ENCODE assay signal across 19 cellular contexts in the genomic region with DNA sequence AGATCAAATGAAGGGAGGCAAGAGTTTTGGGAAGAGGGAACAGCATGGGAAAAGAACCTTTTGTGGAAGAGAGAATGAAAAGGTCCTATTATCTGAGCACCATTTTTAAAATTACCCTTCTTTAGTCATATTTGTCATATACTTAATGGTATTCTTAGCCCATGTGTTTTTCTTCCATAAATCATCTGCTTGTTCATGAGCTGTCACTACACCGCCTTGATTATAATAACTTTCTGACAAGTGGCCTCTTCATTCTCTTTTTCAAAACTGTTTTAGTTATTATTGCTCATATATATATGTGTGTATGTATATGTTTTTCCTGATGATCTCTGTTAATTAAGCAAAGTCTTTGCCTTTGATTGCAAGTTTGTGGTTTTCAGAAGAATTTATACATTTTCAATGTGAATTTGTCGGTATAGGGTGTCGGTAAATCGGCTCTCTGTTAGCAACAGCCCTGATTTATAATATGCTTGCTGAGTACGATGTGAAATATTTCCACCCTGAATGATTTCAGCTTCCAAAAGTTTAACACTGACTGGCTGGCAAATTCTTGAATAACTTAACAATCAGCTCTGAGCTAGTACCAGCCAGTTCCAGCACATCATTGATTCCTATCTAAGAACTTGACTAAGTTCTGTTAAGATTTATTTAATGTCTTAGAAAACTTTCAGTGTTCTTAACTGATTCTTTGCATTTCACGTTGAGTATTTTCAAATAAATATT. TPM values are rescaled to one million over a fixed set of nuclear protein-coding genes. Genes with fewer than 3 reads are reported as not detected.
DNase-seq lines count a peak whose midpoint lies in the region; ATAC-seq and TF ChIP-seq lines count a peak whose summit lies in the region.
"Had no signal": no experiment of that assay in that cellular context is flagged by ENCODE, and none has a peak within 500 bp of the region (broad histone marks: within the 10 kb centered on the region; RNA-seq: fewer than 3 reads in every experiment).

No MANE protein-coding gene starts in this region.

- no peak overlapping the region for H3K9ac ChIP-seq in HCT116 (ENCODE audit: low read length)
- H3K9ac ChIP-seq: BLaER1 had no signal

- peak overlapping the region; percentile 4 for H2AFZ ChIP-seq in HCT116 (ENCODE audit: low read depth, low read length, poor library complexity, severe bottlenecking)

- no peaks in the 10 kb centered on the region for H3K9me3 Mint-ChIP-seq in chondrocyte (ENCODE audit: low read depth)
- H3K9me3 Mint-ChIP-seq: CD14-positive monocyte; CD4-positive, alpha-beta memory T cell; HFFc6 had no signal

- intact Hi-C loops in HCT116 (cut with micrococcal nuclease), result no loop called here

- no peaks in the 10 kb centered on the region for H3K36me3 ChIP-seq in HCT116 (ENCODE audit: control insufficient read depth in 1 of 2, insufficient read depth in 2 of 2, low read length in 2 of 2)
- H3K36me3 ChIP-seq in thoracic aorta, result no peaks in the 10 kb centered on the region
- H3K36me3 ChIP-seq: BLaER1 had no signal

- H3K79me2 ChIP-seq in HCT116 (ENCODE audit: insufficient read depth, low read length), result no peaks in the 10 kb centered on the region

- POLR2A ChIA-PET in HCT116 (lab: Charles Lee), result no interaction called here

- H3K4me3 Mint-ChIP-seq in chondrocyte (ENCODE audit: unreplicated experiment), result peak overlapping the region; percentile 14
- H3K4me3 Mint-ChIP-seq: CD14-positive monocyte; CD4-positive, alpha-beta memory T cell; HFFc6 had no signal

- RAD21 ChIA-PET in HCT116 (lab: Charles Lee; ENCODE audit: low non-redundant PET in 1 of 2, low total read pairs in 2 of 2, uncharacterized antibody in 2 of 2, unreplicated experiment in 2 of 2), result no interaction called here

- no peak overlapping the region for H3K27ac Mint-ChIP-seq in chondrocyte (ENCODE audit: unreplicated experiment)
- H3K27ac Mint-ChIP-seq: CD14-positive monocyte; CD4-positive, alpha-beta memory T cell; HFFc6 had no signal

- H3K4me2 ChIP-seq in HCT116 (ENCODE audit: low read length), result no peak overlapping the region
- H3K4me2 ChIP-seq: A549, BLaER1 had no signal

- BruUV-seq in HCT116 (replicated peaks; lab: Mats Ljungman, UMichigan), result no TSS peak

- no peak for TF ChIP-seq POLR2A in HCT116 (IDR thresholded peaks at IDR 0.05; ENCODE audit: borderline replicate concordance, extremely low read depth, insufficient read depth, insufficient read length)

- no peaks in the 10 kb centered on the region for H3K36me3 Mint-ChIP-seq in chondrocyte (ENCODE audit: low read depth)
- H3K36me3 Mint-ChIP-seq: CD14-positive monocyte; CD4-positive, alpha-beta memory T cell had no signal

- CTCF ChIA-PET in HCT116 (lab: Charles Lee), result interaction anchor here (1.4 kb wide), 1 partner anchor 18 kb away, joined by 3 read pairs; no protein-coding TSS in a partner anchor

- no peak for TF ChIP-seq CTCF in HCT116 (IDR thresholded peaks at IDR 0.05 in 2 of 3, conservative IDR thresholded peaks at IDR 0.05 in 1 of 3; ENCODE audit: borderline replicate concordance in 1 of 3, insufficient read depth in 1 of 3, low read depth in 2 of 3, low read length in 2 of 3)
- TF ChIP-seq CTCF in chondrocyte (IDR thresholded peaks at IDR 0.05), result no peak
- no peak for TF ChIP-seq CTCF in thoracic aorta (IDR thresholded peaks at IDR 0.05)

- ATAC-seq in HCT116, result no peak
- no peak for ATAC-seq in thoracic aorta (ENCODE audit: insufficient number of reproducible peaks, low FRiP score, low read depth)
- ATAC-seq in GM19324 (IDR thresholded peaks at IDR 0.05; ENCODE audit: low FRiP score, unreplicated experiment), result no peak
- ATAC-seq: A549 had no signal

- H3K27me3 Mint-ChIP-seq in chondrocyte (ENCODE audit: low read depth), result no peaks in the 10 kb centered on the region

- no peak for TF ChIP-seq RAD21 in HCT116 (IDR thresholded peaks at IDR 0.05; ENCODE audit: low read depth)

- H3K27ac ChIP-seq in HCT116 (ENCODE audit: low read depth, low read length), result no peak overlapping the region
- peak overlapping the region; percentile 33 to 77 for H3K27ac ChIP-seq in thoracic aorta
- H3K27ac ChIP-seq: 22Rv1, A549, BLaER1 had no signal

- H3K4me3 ChIP-seq in HCT116 (replicated peaks in 1 of 2; ENCODE audit: low read depth in 1 of 2, low read length in 2 of 2) (no peak overlapping the region), thoracic aorta (peak overlapping the region; percentile 9)
- H3K4me3 ChIP-seq: A549, BLaER1 had no signal

- H3K4me1 ChIP-seq in HCT116 (ENCODE audit: control insufficient read depth in 1 of 2, insufficient read depth in 2 of 2, low read length in 2 of 2), result no peaks in the 10 kb centered on the region
- H3K4me1 ChIP-seq in thoracic aorta (ENCODE audit: control insufficient read depth in 1 of 2, low read depth in 2 of 2), result peaks cover 27 to 58% of the 10 kb centered on the region in 2 donors
- H3K4me1 ChIP-seq: A549 had no signal

- H4K20me1 ChIP-seq in HCT116 (ENCODE audit: insufficient read depth), result no peaks in the 10 kb centered on the region

- no peaks in the 10 kb centered on the region for H3K27me3 ChIP-seq in HCT116 (ENCODE audit: insufficient read depth, low read length)
- no peaks in the 10 kb centered on the region for H3K27me3 ChIP-seq in thoracic aorta (replicated peaks; ENCODE audit: insufficient read depth)
- H3K27me3 ChIP-seq: BLaER1 had no signal

- H3K4me1 Mint-ChIP-seq in chondrocyte (ENCODE audit: low read depth), result peaks cover 17% of the 10 kb centered on the region

- no peaks in the 10 kb centered on the region for H3K9me2 ChIP-seq in HCT116 (ENCODE audit: insufficient read depth)

- no peaks in the 10 kb centered on the region for H3K9me3 ChIP-seq in HCT116 (ENCODE audit: control insufficient read depth in 1 of 2, insufficient read depth in 1 of 2, low read depth in 1 of 2, low read length in 2 of 2)
- no peaks in the 10 kb centered on the region for H3K9me3 ChIP-seq in thoracic aorta
- H3K9me3 ChIP-seq: A549, BLaER1 had no signal

- no peak for DNase-seq in HCT116 (ENCODE audit: low read depth, low spot score)
- DNase-seq in amniotic epithelial cell (ENCODE audit: low read depth), result peak; percentile 12
- DNase-seq in chondrocyte (ENCODE audit: low spot score), result no peak
- DNase-seq in thoracic aorta (ENCODE audit: low spot score), result no peak
- DNase-seq in NCI-H2029 (lab: John Stamatoyannopoulos, UW), result no peak
- DNase-seq in HCEC 1CT, result no peak
- DNase-seq: CD4-positive, alpha-beta memory T cell; DMS79 treated with DMSO at 0.1 percent for 48 hours; GF-D8; GOT3; H7; HFFc6; IMR-90; KBM-7 had no signal

TF ChIP-seq in HCT116, 20 proteins besides CTCF, POLR2A, EP300 and RAD21:
- TF ChIP-seq, protein P1, sequence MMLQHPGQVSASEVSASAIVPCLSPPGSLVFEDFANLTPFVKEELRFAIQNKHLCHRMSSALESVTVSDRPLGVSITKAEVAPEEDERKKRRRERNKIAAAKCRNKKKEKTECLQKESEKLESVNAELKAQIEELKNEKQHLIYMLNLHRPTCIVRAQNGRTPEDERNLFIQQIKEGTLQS (IDR thresholded peaks at IDR 0.05), result no peak
- no peak for TF ChIP-seq YY1 (IDR thresholded peaks at IDR 0.05; ENCODE audit: extremely low read depth, insufficient replicate concordance, low read depth, low read length)
- TF ChIP-seq SRF (IDR thresholded peaks at IDR 0.05; ENCODE audit: low read depth), result no peak
- TF ChIP-seq, protein P2, sequence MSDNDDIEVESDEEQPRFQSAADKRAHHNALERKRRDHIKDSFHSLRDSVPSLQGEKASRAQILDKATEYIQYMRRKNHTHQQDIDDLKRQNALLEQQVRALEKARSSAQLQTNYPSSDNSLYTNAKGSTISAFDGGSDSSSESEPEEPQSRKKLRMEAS (IDR thresholded peaks at IDR 0.05), result no peak
- no peak for TF ChIP-seq ZFX (IDR thresholded peaks at IDR 0.05)
- TF ChIP-seq ELF1 (IDR thresholded peaks at IDR 0.05; ENCODE audit: borderline replicate concordance, low read depth), result no peak
- TF ChIP-seq EGR1 (IDR thresholded peaks at IDR 0.05; ENCODE audit: low read depth), result no peak
- TF ChIP-seq JUND (IDR thresholded peaks at IDR 0.05), result no peak
- TF ChIP-seq REST (IDR thresholded peaks at IDR 0.05; ENCODE audit: low read depth), result no peak
- no peak for TF ChIP-seq SP1 (IDR thresholded peaks at IDR 0.05; ENCODE audit: low read depth)
- no peak for TF ChIP-seq ZNF274 (IDR thresholded peaks at IDR 0.05; ENCODE audit: low read depth, low read length)
- no peak for TF ChIP-seq CBX3 (IDR thresholded peaks at IDR 0.05; ENCODE audit: low read depth)

RNA-seq across cellular contexts. Expression of gene GUCY2C, which starts 49.2 kb away (rescaled TPM):
- not detected for total RNA-seq in HCT116 (2021; ENCODE audit: unreplicated experiment)
- polyA plus RNA-seq in HCT116 (2012), result not detected in 2 replicates
- total RNA-seq in chondrocyte, result not detected in 3 replicates
- under 1 TPM in 1 of 2 donors, not detected in 1; 0.14 TPM for total RNA-seq in thoracic aorta
- total RNA-seq: CD4-positive, alpha-beta memory T cell; IMR-90 had no signal
- polyA plus RNA-seq: CD4-positive, alpha-beta memory T cell; IMR-90 had no signal
